ENCODE assay signal across 7 cellular contexts in the genomic region with DNA sequence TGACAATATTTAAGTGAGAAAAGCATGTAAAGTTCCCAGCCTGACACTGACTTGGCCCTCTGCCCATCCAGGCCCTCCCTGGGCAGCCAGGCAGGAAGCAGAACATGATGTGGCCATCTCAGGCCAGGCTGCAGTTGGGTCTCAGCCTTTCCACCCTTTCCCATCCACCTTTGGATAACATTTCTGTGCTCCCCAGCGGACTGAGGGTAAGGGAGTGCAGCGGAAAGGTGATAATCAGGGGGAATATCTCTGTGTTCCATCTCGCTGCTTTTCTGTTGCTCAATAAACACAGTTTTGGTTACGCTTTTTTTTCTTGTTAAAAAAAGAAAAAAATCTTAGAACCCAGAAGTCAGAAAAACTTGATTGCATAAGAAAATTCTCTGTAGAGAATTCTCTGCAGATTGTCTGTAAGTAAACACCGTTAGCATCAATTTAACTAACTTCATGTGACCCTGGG.
DNase-seq lines count a peak whose midpoint lies in the region; ATAC-seq, FAIRE-seq and TF ChIP-seq lines count a peak whose summit lies in the region.

No MANE protein-coding gene starts in this region.

- TF ChIP-seq POLR2A in GM12892 (IDR thresholded peaks at IDR 0.05; ENCODE audit: low read depth, low read length) (no peak), sigmoid colon (IDR thresholded peaks at IDR 0.05) (no peak)

- peaks cover 0 to 9% (median 0%) of the 10 kb centered on the region in 4 donors for H3K4me1 ChIP-seq in sigmoid colon

- H3K4me3 ChIP-seq in fibroblast of pulmonary artery (replicated peaks; ENCODE audit: low read depth, low read length) = no peak overlapping the region
- peak overlapping the region in 3 of 4 donors; percentile 43 to 54 (median 49) for H3K4me3 ChIP-seq in sigmoid colon

- no peaks in the 10 kb centered on the region for H3K36me3 ChIP-seq in sigmoid colon

- WGBS in sigmoid colon, 2 donors = 53 to 62% methylated on average over 5 of the region's 5 CpGs

- intact Hi-C loops in sigmoid colon (cut with DNase I) = no loop called here

- peak; percentile 76 for FAIRE-seq in GM12892 (lab: Jason Lieb, UNC)

- TF ChIP-seq CTCF in fibroblast of pulmonary artery (IDR thresholded peaks at IDR 0.05; ENCODE audit: low read length, missing control alignments) (no peak), sigmoid colon (IDR thresholded peaks at IDR 0.05) (no peak)

- no peak for DNase-seq in GM12892 (ENCODE audit: insufficient read length)
- peak; percentile 30 for DNase-seq in SKM-1 treated with dmso at 0.1 percent for 144 hours (lab: John Stamatoyannopoulos, UW; ENCODE audit: unreplicated experiment)
- DNase-seq in fibroblast of pulmonary artery (ENCODE audit: low read depth) = peak; percentile 58
- DNase-seq in sigmoid colon = no peak
- DNase-seq in NCI-H2227 (lab: John Stamatoyannopoulos, UW; ENCODE audit: unreplicated experiment) = no peak
- no peak for DNase-seq in LoVo (ENCODE audit: low spot score)

- ATAC-seq in HG02759 (IDR thresholded peaks at IDR 0.05; ENCODE audit: unreplicated experiment) = no peak

- no peak for TF ChIP-seq EP300 in sigmoid colon (IDR thresholded peaks at IDR 0.05)

- no peaks in the 10 kb centered on the region for H3K27me3 ChIP-seq in sigmoid colon

- H3K27ac ChIP-seq in sigmoid colon = no peak overlapping the region

- H3K9me3 ChIP-seq in sigmoid colon = no peaks in the 10 kb centered on the region

Comparison
In these comparisons a context has a peak if more than half of its experiments do, and no peak if none do; other contexts are left out.
1. DNase-seq: peak in SKM-1 treated with dmso at 0.1 percent for 144 hours (single experiment) and fibroblast of pulmonary artery (single experiment); none in GM12892 (single experiment), sigmoid colon (single experiment), NCI-H2227 (single experiment) and LoVo (single experiment).